Comparison of ENCODE assay signal across 7 cellular contexts in genomic region chr3:43105597-43106292, GRCh38. TPM values are rescaled to one million over a fixed set of nuclear protein-coding genes. Genes with fewer than 3 reads are reported as not detected.
A peak's percentile ranks its signal among the peaks of the same experiment; 100 is the strongest.
DNase-seq lines count a peak whose midpoint lies in the region; ATAC-seq and FAIRE-seq lines count a peak whose summit lies in the region.

Gene POMGNT2, minus strand, starts transcription at chr3:43106079. Its CDS starts 24,648 bp downstream, at chr3:43081431.

- H3K9me3 ChIP-seq in small intestine (ENCODE audit: control insufficient read depth, low read depth) = no peaks in the 10 kb centered on the region

- FAIRE-seq in small intestine (lab: Jason Lieb, UNC) = no peak

- H3K4me3 ChIP-seq in small intestine (ENCODE audit: low read depth in 1 of 2, low read length in 2 of 2) = peak within 1 kb of the TSS; percentile 51 to 55

- H3K4me1 ChIP-seq in small intestine (ENCODE audit: control insufficient read depth in 2 of 2, insufficient read depth in 1 of 2, low read depth in 1 of 2, low read length in 1 of 2) = peaks cover 0 to 7% of the 10 kb centered on the region in 2 donors

- no peaks in the 10 kb centered on the region for H3K36me3 ChIP-seq in small intestine (ENCODE audit: control insufficient read depth in 2 of 2, insufficient read depth in 2 of 2, low read length in 2 of 2)

- H3K27me3 ChIP-seq in small intestine (ENCODE audit: control insufficient read depth in 2 of 2, insufficient read depth in 2 of 2, low read length in 2 of 2) = no peaks in the 10 kb centered on the region

- ATAC-seq in GM18511 (IDR thresholded peaks at IDR 0.05; ENCODE audit: unreplicated experiment) (peak; percentile 89), HG03064 (IDR thresholded peaks at IDR 0.05; ENCODE audit: low read depth, unreplicated experiment) (peak; percentile 76)

- WGBS in small intestine, 3 donors = 1% methylated on average over 61 to 71 of the region's 71 CpGs

- no peak within 1 kb of the TSS for H3K27ac ChIP-seq in caudate nucleus (ENCODE audit: low read depth, low read length)
- H3K27ac ChIP-seq in small intestine (ENCODE audit: low read depth in 1 of 2, low read length in 1 of 2) = peak within 1 kb of the TSS in 1 of 2 donors; percentile 38

- DNase-seq in NCI-H2227 (lab: John Stamatoyannopoulos, UW; ENCODE audit: unreplicated experiment) (peak; percentile 90), caudate nucleus (lab: John Stamatoyannopoulos, UW) (peak in 59 of 61 donors; percentile 31 to 91 (median 82)), iPS-NIHi7 (ENCODE audit: extremely low spot score) (peak; percentile 99), small intestine (peak; percentile 89)
- peak; percentile 66 for DNase-seq in activated CD4-positive, CD25-positive, alpha-beta regulatory T cell treated with anti-CD3 and anti-CD28 coated beads, Interleukin-2, amount 50 U/mL, for 16 hours (ENCODE audit: low read depth, low spot score)

RNA-seq across cellular contexts. Expression of gene POMGNT2, which starts in this region (rescaled TPM):
- polyA plus RNA-seq in small intestine = 1 to 10 TPM; 1.3 to 7.7 (median 1.6) TPM
